Comparison of ENCODE assay signal across 21 cellular contexts in the genomic region with DNA sequence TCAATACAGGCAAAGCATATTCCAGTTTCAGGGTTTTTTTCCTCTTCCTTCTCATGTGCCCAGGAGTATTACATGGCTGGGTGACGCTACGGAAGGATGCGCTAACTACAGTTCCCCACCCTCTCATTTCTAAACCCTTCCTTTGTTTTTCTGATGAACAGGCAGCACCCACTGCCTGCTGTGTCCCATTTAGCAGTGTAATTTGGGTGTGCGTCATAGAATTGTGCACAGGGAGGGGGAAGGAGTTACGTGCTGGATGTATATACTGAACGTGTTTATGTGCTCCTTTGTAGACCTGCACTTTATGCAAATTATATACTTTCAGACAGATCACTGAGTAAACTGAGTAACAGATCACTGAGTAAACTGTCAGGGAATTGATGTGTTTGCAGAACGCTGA. TPM values are rescaled to one million over a fixed set of nuclear protein-coding genes. Genes with fewer than 3 reads are reported as not detected.
DNase-seq lines count a peak whose midpoint lies in the region; ATAC-seq and TF ChIP-seq lines count a peak whose summit lies in the region.
"Had no signal": no experiment of that assay in that cellular context is flagged by ENCODE, and none has a peak within 500 bp of the region (broad histone marks: within the 10 kb centered on the region; RNA-seq: fewer than 3 reads in every experiment).

No MANE protein-coding gene starts in this region.

- H3K27me3 ChIP-seq in body of pancreas (no peaks in the 10 kb centered on the region), spleen (replicated peaks in 1 of 7) (no peaks in the 10 kb centered on the region)
- H3K27me3 ChIP-seq: gastroesophageal sphincter, SJCRH30, upper lobe of right lung had no signal

- TF ChIP-seq CTCF in body of pancreas (IDR thresholded peaks at IDR 0.05) (no peak), spleen (IDR thresholded peaks at IDR 0.05 in 8 of 11, conservative IDR thresholded peaks at IDR 0.05 in 3 of 11) (no peak)

- H3K36me3 ChIP-seq in body of pancreas (replicated peaks in 1 of 2; ENCODE audit: insufficient read depth in 1 of 2, low read depth in 2 of 2) = peaks cover 0 to 5% of the 10 kb centered on the region in 2 donors
- H3K36me3 ChIP-seq in spleen = no peaks in the 10 kb centered on the region
- H3K36me3 ChIP-seq: gastroesophageal sphincter, SJCRH30, upper lobe of right lung had no signal

- WGBS in body of pancreas, 2 donors = 61 to 74% methylated on average over 7 of the region's 7 CpGs
- WGBS in spleen, 5 donors = 87 to 99% (median 94%) methylated on average over 7 of the region's 7 CpGs

- H3K27ac ChIP-seq in body of pancreas (peak overlapping the region in 3 of 4 donors; percentile 57 to 67 (median 63)), spleen (no peak overlapping the region)
- H3K27ac ChIP-seq: gastroesophageal sphincter, GM23248, SJCRH30, upper lobe of right lung had no signal

- no peak for ATAC-seq in body of pancreas
- ATAC-seq: activated CD4-positive, alpha-beta T cell treated with anti-CD3 and anti-CD28 coated beads for 36 hours; CD8-positive, alpha-beta T cell; gastroesophageal sphincter; upper lobe of right lung had no signal

- DNase-seq in NCI-H2227 (lab: John Stamatoyannopoulos, UW; ENCODE audit: unreplicated experiment) (peak; percentile 27), NCI-H2227 treated with DMSO at 0.1 percent for 48 hours (lab: John Stamatoyannopoulos, UW) (no peak), NCI-H345 (lab: John Stamatoyannopoulos, UW) (peak; percentile 66), body of pancreas (no peak), spleen (peak; percentile 6), AG08395 (ENCODE audit: low spot score) (no peak), GM19240 (ENCODE audit: insufficient read length, low spot score) (no peak), T-helper 9 cell (no peak)
- DNase-seq: activated CD4-positive, alpha-beta T cell treated with anti-CD3 and anti-CD28 coated beads for 36 hours; activated T-cell treated with anti-CD3 and anti-CD28 coated beads, Interleukin-2, amount 50 U/mL, for 1 hour; AML-193; CD8-positive, alpha-beta T cell; DMS53; GM23248; KG1; MM.1S; NCI-H1694 treated with DMSO at 0.1 percent for 48 hours; NCI-H446; SJCRH30; upper lobe of right lung had no signal

- TF ChIP-seq POLR2A in body of pancreas (IDR thresholded peaks at IDR 0.05) = no peak
- TF ChIP-seq POLR2A in spleen (IDR thresholded peaks at IDR 0.05) = no peak

- H3K4me1 ChIP-seq in body of pancreas (peaks cover 70% of the 10 kb centered on the region), spleen (peaks cover 2 to 33% (median 22%) of the 10 kb centered on the region in 6 donors)

- H3K4me3 ChIP-seq in body of pancreas = no peak overlapping the region
- H3K4me3 ChIP-seq in spleen = no peak overlapping the region
- H3K4me3 ChIP-seq: gastroesophageal sphincter, GM23248, SJCRH30, upper lobe of right lung had no signal

- H3K9me3 ChIP-seq in body of pancreas (no peaks in the 10 kb centered on the region), spleen (no peaks in the 10 kb centered on the region)
- H3K9me3 ChIP-seq: gastroesophageal sphincter, SJCRH30, upper lobe of right lung had no signal

- intact Hi-C loops in body of pancreas (cut with DNase I) = no loop called here
- intact Hi-C loops in spleen (cut with DNase I; ENCODE audit: low total_unique reads) = no loop called here

RNA-seq across cellular contexts. Expression of a gene that starts 44.5 kb away (rescaled TPM):
- total RNA-seq in body of pancreas = 100 to 1,000 TPM in 1 of 2 donors, 10 to 100 TPM in 1; 84.7 to 135 TPM
- 10 to 100 TPM in 1 of 7 donors, 1 to 10 TPM in 6; 2.3 to 10.3 (median 5.5) TPM for total RNA-seq in spleen
- polyA plus RNA-seq in spleen = under 1 TPM; 0.26 to 0.36 (median 0.32) TPM
- total RNA-seq: SJCRH30 had no signal

RNA-seq across cellular contexts. Expression of a gene that starts 55.3 kb away (rescaled TPM):
- total RNA-seq in body of pancreas (100 to 1,000 TPM in 1 of 2 donors, 10 to 100 TPM in 1; 65.3 to 123 TPM), spleen (100 to 1,000 TPM in 3 of 7 donors, 10 to 100 TPM in 4; 98.5 to 138 (median 99.4) TPM)
- 10 to 100 TPM; 47.2 to 63.2 (median 50.1) TPM for polyA plus RNA-seq in spleen

Comparison
In these comparisons a context has a peak if more than half of its experiments do, and no peak if none do; other contexts are left out.
1. DNase-seq: peak in NCI-H2227 (single experiment), NCI-H345 (single experiment) and spleen (single experiment); none in NCI-H2227 treated with DMSO at 0.1 percent for 48 hours (single experiment), body of pancreas (0 of 4), AG08395 (single experiment), GM19240 (single experiment) and T-helper 9 cell (single experiment).
2. H3K27ac ChIP-seq: peak in body of pancreas (3 of 4); none in spleen (0 of 8).
3. RNA of a gene that starts 44.5 kb away (total RNA-seq): 84.7 to 135 TPM in body of pancreas; 2.3 to 10.3 TPM in spleen; every median in the first group is over 4 times any median in the second.